1 cellular context compared by ENCODE assay signal in the genomic region with DNA sequence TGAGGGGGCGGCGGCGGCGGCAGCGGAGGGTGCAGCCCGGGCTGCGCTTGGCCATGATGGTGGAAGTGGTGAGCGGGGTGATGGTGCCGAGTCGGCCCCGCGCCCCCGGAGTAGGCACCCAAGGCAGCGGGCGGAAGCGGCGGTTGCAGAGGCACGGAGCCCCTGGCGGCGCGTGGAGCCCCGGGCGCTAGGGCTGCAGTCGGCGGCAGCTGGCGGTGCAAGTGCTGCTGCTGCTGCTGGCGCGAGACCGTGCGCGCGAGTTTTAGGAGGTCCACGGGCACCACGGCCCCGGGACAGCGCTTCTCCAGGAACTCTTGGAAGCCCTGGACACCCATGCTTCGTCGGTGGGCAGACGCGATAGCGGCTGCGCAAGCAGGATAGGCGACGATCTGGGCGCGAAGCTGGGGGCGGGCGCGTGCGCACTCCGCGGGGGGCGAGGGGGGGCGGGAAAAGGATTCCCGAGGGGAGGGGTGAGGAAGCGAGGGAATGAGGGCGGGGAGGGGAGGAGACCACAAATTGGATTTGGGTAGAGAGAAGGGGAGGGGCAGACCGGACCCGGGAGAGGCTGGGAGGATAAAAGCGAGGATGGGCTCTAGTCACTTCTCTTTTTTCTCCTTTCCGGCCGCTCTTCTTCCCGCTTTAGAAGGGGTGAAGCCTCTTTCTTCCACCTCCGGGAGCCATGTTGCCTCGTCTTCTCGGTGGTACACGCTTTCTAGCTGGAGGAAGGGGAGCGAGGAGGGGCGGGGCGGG.
TF ChIP-seq lines count a peak whose summit lies in the region.

A gene with protein sequence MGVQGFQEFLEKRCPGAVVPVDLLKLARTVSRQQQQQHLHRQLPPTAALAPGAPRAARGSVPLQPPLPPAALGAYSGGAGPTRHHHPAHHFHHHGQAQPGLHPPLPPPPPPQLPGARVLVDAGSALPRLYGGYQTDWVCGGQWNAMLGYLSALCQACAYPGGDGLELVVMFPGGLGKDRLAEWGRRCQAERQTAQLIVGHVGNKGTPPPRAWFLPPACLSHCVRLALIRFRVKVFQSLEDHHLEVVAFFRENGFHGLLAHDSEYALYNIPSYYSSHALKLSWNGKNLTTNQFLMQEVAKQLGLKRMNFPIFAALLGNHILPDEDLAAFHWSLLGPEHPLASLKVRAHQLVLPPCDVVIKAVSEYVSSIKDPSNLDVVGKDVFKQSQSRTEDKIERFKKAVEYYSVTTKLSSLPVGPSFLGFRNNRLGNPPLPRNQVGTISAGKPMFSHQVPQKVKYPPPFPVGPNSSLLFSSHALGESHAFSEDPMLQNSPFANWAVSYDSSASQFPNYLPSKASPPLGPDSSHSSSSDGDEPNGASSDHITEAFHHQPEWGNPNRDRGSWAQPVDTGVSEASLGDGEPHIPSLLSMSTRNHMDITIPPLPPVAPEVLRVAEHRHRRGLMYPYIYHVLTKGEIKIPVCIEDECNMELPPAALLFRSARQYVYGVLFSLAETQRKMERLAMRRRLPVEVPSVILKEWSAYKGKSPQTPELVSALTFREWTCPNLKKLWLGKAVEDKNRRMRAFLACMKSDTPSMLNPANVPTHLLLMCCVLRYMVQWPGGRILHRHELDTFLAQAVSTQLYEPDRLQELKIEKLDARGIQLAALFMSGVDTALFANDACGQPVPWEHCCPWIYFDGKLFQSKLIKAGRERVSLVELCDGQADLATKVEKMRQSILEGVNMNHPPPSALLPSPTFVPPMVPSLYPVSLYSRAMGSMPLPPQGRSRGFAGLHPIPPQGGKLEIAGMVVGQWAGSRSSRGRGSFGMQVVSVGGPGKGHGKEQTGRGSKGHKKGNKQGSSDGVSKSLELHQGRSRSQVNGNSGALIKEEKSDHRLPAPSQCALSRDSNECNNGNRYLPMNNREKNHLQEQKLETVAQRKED (minus strand): TSS at position 391 of the 750 bp plus-strand sequence. CDS start 56 bp downstream, at position 335.

TF ChIP-seq in SK-N-SH treated with all-trans-retinoic acid at 6 μM for 48 hours, 23 proteins besides CTCF, POLR2A, EP300 and RAD21 (continued from another document):
- TF ChIP-seq, protein P1, sequence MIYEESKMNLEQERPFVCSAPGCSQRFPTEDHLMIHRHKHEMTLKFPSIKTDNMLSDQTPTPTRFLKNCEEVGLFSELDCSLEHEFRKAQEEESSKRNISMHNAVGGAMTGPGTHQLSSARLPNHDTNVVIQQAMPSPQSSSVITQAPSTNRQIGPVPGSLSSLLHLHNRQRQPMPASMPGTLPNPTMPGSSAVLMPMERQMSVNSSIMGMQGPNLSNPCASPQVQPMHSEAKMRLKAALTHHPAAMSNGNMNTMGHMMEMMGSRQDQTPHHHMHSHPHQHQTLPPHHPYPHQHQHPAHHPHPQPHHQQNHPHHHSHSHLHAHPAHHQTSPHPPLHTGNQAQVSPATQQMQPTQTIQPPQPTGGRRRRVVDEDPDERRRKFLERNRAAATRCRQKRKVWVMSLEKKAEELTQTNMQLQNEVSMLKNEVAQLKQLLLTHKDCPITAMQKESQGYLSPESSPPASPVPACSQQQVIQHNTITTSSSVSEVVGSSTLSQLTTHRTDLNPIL (CRISPR knock-in tag; IDR thresholded peaks at IDR 0.05; ENCODE audit: low read depth) = no peak
- TF ChIP-seq BACH2 (CRISPR knock-in tag; IDR thresholded peaks at IDR 0.05; ENCODE audit: borderline replicate concordance) = no peak
- no peak for TF ChIP-seq ISL1 (CRISPR knock-in tag; IDR thresholded peaks at IDR 0.05)
- TF ChIP-seq, protein P2, sequence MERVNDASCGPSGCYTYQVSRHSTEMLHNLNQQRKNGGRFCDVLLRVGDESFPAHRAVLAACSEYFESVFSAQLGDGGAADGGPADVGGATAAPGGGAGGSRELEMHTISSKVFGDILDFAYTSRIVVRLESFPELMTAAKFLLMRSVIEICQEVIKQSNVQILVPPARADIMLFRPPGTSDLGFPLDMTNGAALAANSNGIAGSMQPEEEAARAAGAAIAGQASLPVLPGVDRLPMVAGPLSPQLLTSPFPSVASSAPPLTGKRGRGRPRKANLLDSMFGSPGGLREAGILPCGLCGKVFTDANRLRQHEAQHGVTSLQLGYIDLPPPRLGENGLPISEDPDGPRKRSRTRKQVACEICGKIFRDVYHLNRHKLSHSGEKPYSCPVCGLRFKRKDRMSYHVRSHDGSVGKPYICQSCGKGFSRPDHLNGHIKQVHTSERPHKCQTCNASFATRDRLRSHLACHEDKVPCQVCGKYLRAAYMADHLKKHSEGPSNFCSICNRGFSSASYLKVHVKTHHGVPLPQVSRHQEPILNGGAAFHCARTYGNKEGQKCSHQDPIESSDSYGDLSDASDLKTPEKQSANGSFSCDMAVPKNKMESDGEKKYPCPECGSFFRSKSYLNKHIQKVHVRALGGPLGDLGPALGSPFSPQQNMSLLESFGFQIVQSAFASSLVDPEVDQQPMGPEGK (CRISPR knock-in tag; IDR thresholded peaks at IDR 0.05; ENCODE audit: borderline replicate concordance) = no peak
- no peak for TF ChIP-seq RARB (CRISPR knock-in tag; IDR thresholded peaks at IDR 0.05)
- no peak for TF ChIP-seq ZNF8 (CRISPR knock-in tag; IDR thresholded peaks at IDR 0.05)
- TF ChIP-seq, protein P3, sequence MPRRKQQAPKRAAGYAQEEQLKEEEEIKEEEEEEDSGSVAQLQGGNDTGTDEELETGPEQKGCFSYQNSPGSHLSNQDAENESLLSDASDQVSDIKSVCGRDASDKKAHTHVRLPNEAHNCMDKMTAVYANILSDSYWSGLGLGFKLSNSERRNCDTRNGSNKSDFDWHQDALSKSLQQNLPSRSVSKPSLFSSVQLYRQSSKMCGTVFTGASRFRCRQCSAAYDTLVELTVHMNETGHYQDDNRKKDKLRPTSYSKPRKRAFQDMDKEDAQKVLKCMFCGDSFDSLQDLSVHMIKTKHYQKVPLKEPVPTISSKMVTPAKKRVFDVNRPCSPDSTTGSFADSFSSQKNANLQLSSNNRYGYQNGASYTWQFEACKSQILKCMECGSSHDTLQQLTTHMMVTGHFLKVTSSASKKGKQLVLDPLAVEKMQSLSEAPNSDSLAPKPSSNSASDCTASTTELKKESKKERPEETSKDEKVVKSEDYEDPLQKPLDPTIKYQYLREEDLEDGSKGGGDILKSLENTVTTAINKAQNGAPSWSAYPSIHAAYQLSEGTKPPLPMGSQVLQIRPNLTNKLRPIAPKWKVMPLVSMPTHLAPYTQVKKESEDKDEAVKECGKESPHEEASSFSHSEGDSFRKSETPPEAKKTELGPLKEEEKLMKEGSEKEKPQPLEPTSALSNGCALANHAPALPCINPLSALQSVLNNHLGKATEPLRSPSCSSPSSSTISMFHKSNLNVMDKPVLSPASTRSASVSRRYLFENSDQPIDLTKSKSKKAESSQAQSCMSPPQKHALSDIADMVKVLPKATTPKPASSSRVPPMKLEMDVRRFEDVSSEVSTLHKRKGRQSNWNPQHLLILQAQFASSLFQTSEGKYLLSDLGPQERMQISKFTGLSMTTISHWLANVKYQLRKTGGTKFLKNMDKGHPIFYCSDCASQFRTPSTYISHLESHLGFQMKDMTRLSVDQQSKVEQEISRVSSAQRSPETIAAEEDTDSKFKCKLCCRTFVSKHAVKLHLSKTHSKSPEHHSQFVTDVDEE (CRISPR knock-in tag; IDR thresholded peaks at IDR 0.05) = no peak
- no peak for TF ChIP-seq ZNF70 (CRISPR knock-in tag; IDR thresholded peaks at IDR 0.05)
- no peak for TF ChIP-seq ZFP3 (CRISPR knock-in tag; IDR thresholded peaks at IDR 0.05)
- TF ChIP-seq CSDC2 (CRISPR knock-in tag; IDR thresholded peaks at IDR 0.05) = no peak
